In the genomic region with DNA sequence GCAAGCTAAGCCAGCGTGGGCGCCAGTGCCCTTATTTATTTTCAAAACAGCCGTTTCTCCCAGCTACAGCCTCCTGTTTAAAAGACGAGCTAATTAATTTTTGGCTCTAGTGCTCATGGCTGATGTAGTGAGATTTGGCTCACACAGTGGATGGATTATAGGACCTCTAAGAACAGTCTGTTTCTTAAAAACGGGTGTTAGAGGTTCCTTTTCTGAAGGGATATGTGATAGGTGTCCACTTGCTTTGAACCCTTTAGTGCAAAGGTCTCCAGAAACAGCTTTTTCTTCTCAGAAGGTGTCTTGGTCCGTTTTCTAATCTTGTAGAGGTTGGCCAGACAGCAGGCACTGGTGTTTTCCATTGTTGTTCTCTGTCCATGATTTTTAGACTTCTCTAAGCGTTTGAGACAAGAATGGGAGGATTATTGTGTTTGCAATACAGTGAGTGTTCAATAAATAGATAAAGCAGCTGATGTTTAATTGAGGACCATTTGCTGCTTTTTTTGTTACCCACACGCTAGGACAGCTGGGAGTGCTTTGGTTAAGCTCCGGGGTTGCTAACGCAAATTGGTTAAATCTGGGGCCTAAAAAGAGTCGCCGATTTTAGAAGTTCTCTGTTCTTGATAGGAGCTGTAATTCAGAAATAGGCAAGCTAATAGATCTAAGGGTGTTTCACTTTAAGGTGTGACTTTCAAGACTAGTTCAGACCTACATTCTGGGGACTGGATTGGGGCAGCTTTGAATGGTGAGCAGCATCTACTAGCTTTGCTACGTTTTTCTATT, we compare ENCODE assay signal across 8 cellular contexts. TPM values are rescaled to one million over a fixed set of nuclear protein-coding genes. Genes with fewer than 3 reads are reported as not detected.
DNase-seq lines count a peak whose midpoint lies in the region; FAIRE-seq and TF ChIP-seq lines count a peak whose summit lies in the region.

No MANE protein-coding gene starts in this region.

- no peaks in the 10 kb centered on the region for H3K9me3 ChIP-seq in DOHH2 (ENCODE audit: control insufficient read depth, insufficient read depth, low read length)
- no peaks in the 10 kb centered on the region for H3K9me3 ChIP-seq in OCI-LY7 (ENCODE audit: low read length)
- H3K9me3 ChIP-seq in mucosa of rectum (ENCODE audit: control insufficient read depth in 2 of 2, low read length in 2 of 2): no peaks in the 10 kb centered on the region

- H3K4me3 ChIP-seq in DOHH2 (ENCODE audit: low read length) (peak overlapping the region; percentile 72), HFF-Myc (replicated peaks; ENCODE audit: low read depth, low read length) (peak overlapping the region; percentile 72), OCI-LY7 (ENCODE audit: low read depth, low read length, poor library complexity, severe bottlenecking) (peak overlapping the region; percentile 81), mucosa of rectum (ENCODE audit: low read length in 2 of 2) (peak overlapping the region; percentile 86 to 89)

- H3K4me2 ChIP-seq in DOHH2 (ENCODE audit: low read length): peak overlapping the region; percentile 75
- H3K4me2 ChIP-seq in OCI-LY7 (ENCODE audit: low read length): peak overlapping the region; percentile 99

- H3K9ac ChIP-seq in mucosa of rectum (ENCODE audit: low read depth in 1 of 2, low read length in 2 of 2): peak overlapping the region; percentile 94 to 98

- TSS peak; percentile 87 for BruUV-seq in OCI-LY7 (replicated peaks; lab: Mats Ljungman, UMichigan)

- H3K4me1 ChIP-seq in DOHH2 (ENCODE audit: control insufficient read depth, low read length) (peaks cover 18% of the 10 kb centered on the region), OCI-LY7 (ENCODE audit: insufficient read depth, low read length, poor library complexity, severe bottlenecking) (peaks cover 18% of the 10 kb centered on the region), mucosa of rectum (ENCODE audit: control insufficient read depth in 2 of 2, insufficient read depth in 2 of 2, low read length in 2 of 2) (peaks cover 13 to 15% of the 10 kb centered on the region in 2 donors)

- POLR2A ChIA-PET in OCI-LY7 (lab: Charles Lee): interaction anchor here (0.6 to 3.4 kb wide), 28 partner anchors 7 to 1753 kb away, joined by 3 to 24 read pairs (median 4); partner anchors contain the start of gene GPR19

- intact Hi-C loops in OCI-LY7 (cut with micrococcal nuclease; ENCODE audit: unreplicated experiment): loop anchor here (1.0 to 10.0 kb wide), 7 partner anchors 204 to 1963 kb away; partner anchors contain the start of genes CDKN1B, DUSP16, GPR19 and KLRK1

- DNase-seq in HFF-Myc (ENCODE audit: extremely low read depth, low read depth) (no peak), OCI-LY7 (ENCODE audit: low spot score) (peak; percentile 46), AG08396 (ENCODE audit: low spot score) (no peak), D721Med (ENCODE audit: insufficient read length, low spot score) (no peak), occipital lobe (lab: John Stamatoyannopoulos, UW) (no peak)

- peak overlapping the region; percentile 78 for H3K27ac ChIP-seq in DOHH2 (ENCODE audit: low read depth, low read length)
- peak overlapping the region; percentile 82 for H3K27ac ChIP-seq in OCI-LY7 (ENCODE audit: low read depth, low read length, poor library complexity, severe bottlenecking)
- H3K27ac ChIP-seq in cingulate gyrus (ENCODE audit: low read depth, low read length): peak overlapping the region; percentile 98
- peak overlapping the region; percentile 96 to 98 for H3K27ac ChIP-seq in mucosa of rectum (ENCODE audit: low read depth in 2 of 2, low read length in 2 of 2)

- FAIRE-seq in D721Med (lab: Jason Lieb, UNC): no peak

- H3K27me3 ChIP-seq in DOHH2 (ENCODE audit: control insufficient read depth, low read length): no peaks in the 10 kb centered on the region
- H3K27me3 ChIP-seq in mucosa of rectum (ENCODE audit: control insufficient read depth in 2 of 2, insufficient read depth in 2 of 2, low read length in 2 of 2): no peaks in the 10 kb centered on the region

- peak; percentile 2 for TF ChIP-seq CTCF in DOHH2 (IDR thresholded peaks at IDR 0.05; ENCODE audit: low read depth, low read length, poor library complexity, severe bottlenecking)
- TF ChIP-seq CTCF in HFF-Myc (IDR thresholded peaks at IDR 0.05; ENCODE audit: low read depth, low read length, missing control alignments): no peak
- TF ChIP-seq CTCF in OCI-LY7 (conservative IDR thresholded peaks at IDR 0.05; ENCODE audit: low read length): no peak
- TF ChIP-seq CTCF in D721Med (IDR thresholded peaks at IDR 0.05; ENCODE audit: insufficient read depth, missing control alignments): no peak

- H3F3A ChIP-seq in DOHH2 (ENCODE audit: control insufficient read depth, insufficient read depth): peaks cover 3% of the 10 kb centered on the region; the same call in 1 of the 2 replicates

- no peaks in the 10 kb centered on the region for H4K20me1 ChIP-seq in DOHH2 (ENCODE audit: control insufficient read depth, insufficient read depth, low read depth, low read length)
- no peaks in the 10 kb centered on the region for H4K20me1 ChIP-seq in OCI-LY7 (ENCODE audit: insufficient read depth, low read length)

- CTCF ChIA-PET in OCI-LY7 (lab: Charles Lee; ENCODE audit: unreplicated experiment): no interaction called here

- H3K36me3 ChIP-seq in DOHH2 (ENCODE audit: control insufficient read depth, low read length) (no peaks in the 10 kb centered on the region), OCI-LY7 (ENCODE audit: insufficient read depth, low read length) (peaks cover 11% of the 10 kb centered on the region), mucosa of rectum (ENCODE audit: control insufficient read depth in 2 of 2, insufficient read depth in 2 of 2, low read length in 2 of 2) (no peaks in the 10 kb centered on the region)

- H2AFZ ChIP-seq in OCI-LY7 (ENCODE audit: low read length): peak overlapping the region; percentile 95

- peaks cover 26% of the 10 kb centered on the region for H3K79me2 ChIP-seq in DOHH2 (ENCODE audit: control insufficient read depth, low read length)
- peaks cover 18% of the 10 kb centered on the region; the same call in 1 of the 2 replicates for H3K79me2 ChIP-seq in OCI-LY7 (ENCODE audit: insufficient read depth, low read depth, low read length)

- H3K9me2 ChIP-seq in DOHH2 (replicated peaks; ENCODE audit: control insufficient read depth, low read length) (no peaks in the 10 kb centered on the region), OCI-LY7 (ENCODE audit: insufficient read depth, low read length) (no peaks in the 10 kb centered on the region)

RNA-seq across cellular contexts. Expression of gene BORCS5, which starts 1.0 kb away (rescaled TPM):
- total RNA-seq in OCI-LY7 (2014; rRNA removed; shearing (Covaris generic)): 9.6 and 10.4 TPM in 2 replicates
- 22.9 and 25.3 TPM in 2 replicates for total RNA-seq in OCI-LY7 (2022)
- total RNA-seq in occipital lobe: 27.5 TPM

RNA-seq across cellular contexts. Expression of gene MANSC1, which starts 7.8 kb away (rescaled TPM):
- total RNA-seq in OCI-LY7 (2014; rRNA removed; shearing (Covaris generic)): not detected in 2 replicates
- total RNA-seq in OCI-LY7 (2022) (0.17 TPM in 1 of 2 replicates, not detected in the other), occipital lobe (1.9 TPM)
